ENCODE assay signal across 1 cellular context in genomic region chr2:101234169-101234938, GRCh38.
TF ChIP-seq lines count a peak whose summit lies in the region.

No MANE protein-coding gene starts in this region.

TF ChIP-seq in HepG2, 621 proteins besides CTCF, POLR2A, EP300 and RAD21 (continued from another document and continues in another):
- TF ChIP-seq ARID5B (CRISPR knock-in tag; IDR thresholded peaks at IDR 0.05): peak; percentile 90
- peak; percentile 49 for TF ChIP-seq ZNF501 (CRISPR knock-in tag; IDR thresholded peaks at IDR 0.05)
- 0 out of 2 replicates have a peak, but pooled peaks have one; percentile 43 for TF ChIP-seq FOXK1 (CRISPR knock-in tag; IDR thresholded peaks at IDR 0.05; ENCODE audit: borderline replicate concordance, low read depth)
- no peak for TF ChIP-seq NKX3-1 (CRISPR knock-in tag; IDR thresholded peaks at IDR 0.05)
- peak; percentile 80 for TF ChIP-seq SOX13 (IDR thresholded peaks at IDR 0.05)
- TF ChIP-seq SOX13 (CRISPR knock-in tag; conservative IDR thresholded peaks at IDR 0.05 in 1 of 2, IDR thresholded peaks at IDR 0.05 in 1 of 2): peak in 1 of 2 experiments; percentile 91; a peak in 2 of 4 replicates
- no peak for TF ChIP-seq KDM4B (CRISPR knock-in tag; IDR thresholded peaks at IDR 0.05)
- no peak for TF ChIP-seq RORA (CRISPR knock-in tag; IDR thresholded peaks at IDR 0.05)
- TF ChIP-seq ZBTB20 (CRISPR knock-in tag; IDR thresholded peaks at IDR 0.05; ENCODE audit: borderline replicate concordance, low read depth): no peak
- TF ChIP-seq MEIS1 (CRISPR knock-in tag; IDR thresholded peaks at IDR 0.05; ENCODE audit: borderline replicate concordance): no peak
- no peak for TF ChIP-seq ZNF564 (CRISPR knock-in tag; IDR thresholded peaks at IDR 0.05)
- 0 out of 2 replicates have a peak, but pooled peaks have one; percentile 68 for TF ChIP-seq NFKBIZ (CRISPR knock-in tag; IDR thresholded peaks at IDR 0.05)
- TF ChIP-seq GATAD2A (CRISPR knock-in tag; IDR thresholded peaks at IDR 0.05): peak; percentile 81
- peak; percentile 51; the same call in 1 of the 2 replicates for TF ChIP-seq TCF7 (IDR thresholded peaks at IDR 0.05; ENCODE audit: low read depth)
- TF ChIP-seq HOMEZ (CRISPR knock-in tag; IDR thresholded peaks at IDR 0.05; ENCODE audit: low read depth): peak; percentile 92
- TF ChIP-seq SOX6 (IDR thresholded peaks at IDR 0.05): no peak
- peak; percentile 95 for TF ChIP-seq SOX6 (CRISPR knock-in tag; IDR thresholded peaks at IDR 0.05)
- TF ChIP-seq STAT5B (CRISPR knock-in tag; IDR thresholded peaks at IDR 0.05): no peak
- TF ChIP-seq ZBTB25 (CRISPR knock-in tag; IDR thresholded peaks at IDR 0.05): peak; percentile 16; the same call in 1 of the 2 replicates
- TF ChIP-seq ZNF878 (CRISPR knock-in tag; IDR thresholded peaks at IDR 0.05): peak; percentile 13; the same call in 1 of the 2 replicates
- TF ChIP-seq POGZ (CRISPR knock-in tag; IDR thresholded peaks at IDR 0.05): peak; percentile 78
- 0 out of 2 replicates have a peak, but pooled peaks have one; percentile 54 for TF ChIP-seq MBNL3 (CRISPR knock-in tag; conservative IDR thresholded peaks at IDR 0.05)
- no peak for TF ChIP-seq ELK4 (CRISPR knock-in tag; IDR thresholded peaks at IDR 0.05; ENCODE audit: borderline replicate concordance)
- peak; percentile 28; the same call in 1 of the 2 replicates for TF ChIP-seq POLR2AphosphoS5 (IDR thresholded peaks at IDR 0.05; ENCODE audit: low read depth, low read length)
- no peak for TF ChIP-seq FOXP4 (CRISPR knock-in tag; IDR thresholded peaks at IDR 0.05)
- TF ChIP-seq ISL2 (CRISPR knock-in tag; IDR thresholded peaks at IDR 0.05): peak; percentile 70
- TF ChIP-seq IKZF5 (CRISPR knock-in tag; IDR thresholded peaks at IDR 0.05): peak; percentile 74; the same call in 1 of the 2 replicates
- no peak for TF ChIP-seq TEAD2 (CRISPR knock-in tag; IDR thresholded peaks at IDR 0.05)
- peak; percentile 32; the same call in 1 of the 2 replicates for TF ChIP-seq ZNF281 (CRISPR knock-in tag; IDR thresholded peaks at IDR 0.05; ENCODE audit: borderline replicate concordance)
- TF ChIP-seq TCF12 (IDR thresholded peaks at IDR 0.05): no peak
- 0 out of 2 replicates have a peak, but pooled peaks have one; percentile 44 for TF ChIP-seq TCF12 (CRISPR knock-in tag; IDR thresholded peaks at IDR 0.05)
- TF ChIP-seq ZNF121 (CRISPR knock-in tag; IDR thresholded peaks at IDR 0.05): no peak
- TF ChIP-seq RXRA (CRISPR knock-in tag; IDR thresholded peaks at IDR 0.05): peak; percentile 6; the same call in 1 of the 2 replicates
- no peak for TF ChIP-seq CHD2 (IDR thresholded peaks at IDR 0.05; ENCODE audit: low read depth, low read length)
- TF ChIP-seq PITX1 (CRISPR knock-in tag; IDR thresholded peaks at IDR 0.05): 0 out of 2 replicates have a peak, but pooled peaks have one; percentile 35
- TF ChIP-seq ZMAT3 (CRISPR knock-in tag; conservative IDR thresholded peaks at IDR 0.05): 0 out of 2 replicates have a peak, but pooled peaks have one; percentile 45
- TF ChIP-seq YEATS2 (CRISPR knock-in tag; IDR thresholded peaks at IDR 0.05; ENCODE audit: borderline replicate concordance): 0 out of 2 replicates have a peak, but pooled peaks have one; percentile 25
- TF ChIP-seq ZSCAN9 (CRISPR knock-in tag; IDR thresholded peaks at IDR 0.05; ENCODE audit: borderline replicate concordance): peak; percentile 81; the same call in 1 of the 2 replicates
- TF ChIP-seq TEAD3 (CRISPR knock-in tag; optimal IDR thresholded peaks at IDR 0.05; ENCODE audit: borderline replicate concordance): peak; percentile 78
- TF ChIP-seq SMAD3 (CRISPR knock-in tag; IDR thresholded peaks at IDR 0.05): no peak
- TF ChIP-seq MEIS2 (CRISPR knock-in tag; IDR thresholded peaks at IDR 0.05): 0 out of 2 replicates have a peak, but pooled peaks have one; percentile 19
- no peak for TF ChIP-seq IRF1 (CRISPR knock-in tag; IDR thresholded peaks at IDR 0.05; ENCODE audit: low read depth)
- TF ChIP-seq SOX5 (CRISPR knock-in tag; IDR thresholded peaks at IDR 0.05; ENCODE audit: borderline replicate concordance): peak; percentile 94
- TF ChIP-seq ZBTB46 (CRISPR knock-in tag; IDR thresholded peaks at IDR 0.05; ENCODE audit: borderline replicate concordance): no peak
- TF ChIP-seq ZNF605 (CRISPR knock-in tag; IDR thresholded peaks at IDR 0.05): 0 out of 2 replicates have a peak, but pooled peaks have one; percentile 37
- no peak for TF ChIP-seq TOPORS (CRISPR knock-in tag; IDR thresholded peaks at IDR 0.05)
